In genomic region chr17:80768936-80769335, GRCh38 we compare ENCODE assay signal across 1 cellular context.
TF ChIP-seq lines count a peak whose summit lies in the region.

No MANE protein-coding gene starts in this region.

TF ChIP-seq in IMR-90, 13 proteins besides CTCF, POLR2A, EP300 and RAD21:
- no peak for TF ChIP-seq FOS (IDR thresholded peaks at IDR 0.05; ENCODE audit: low read depth, low read length)
- no peak for TF ChIP-seq CHD1 (IDR thresholded peaks at IDR 0.05; ENCODE audit: low read depth, low read length)
- TF ChIP-seq USF2 (IDR thresholded peaks at IDR 0.05; ENCODE audit: low read depth, low read length), result no peak
- no peak for TF ChIP-seq CEBPB (IDR thresholded peaks at IDR 0.05; ENCODE audit: low read depth, low read length)
- no peak for TF ChIP-seq NFE2L2 (IDR thresholded peaks at IDR 0.05; ENCODE audit: low read depth, low read length)
- no peak for TF ChIP-seq MAFK (IDR thresholded peaks at IDR 0.05; ENCODE audit: low read depth, low read length)
- TF ChIP-seq RFX5 (IDR thresholded peaks at IDR 0.05; ENCODE audit: low read depth, low read length), result no peak
- no peak for TF ChIP-seq RCOR1 (IDR thresholded peaks at IDR 0.05; ENCODE audit: insufficient replicate concordance, low read length)
- no peak for TF ChIP-seq BHLHE40 (IDR thresholded peaks at IDR 0.05; ENCODE audit: low read depth, low read length)
- no peak for TF ChIP-seq SMC3 (IDR thresholded peaks at IDR 0.05; ENCODE audit: low read depth, low read length)
- TF ChIP-seq ELK1 (IDR thresholded peaks at IDR 0.05; ENCODE audit: borderline replicate concordance, low read depth, low read length), result no peak
- no peak for TF ChIP-seq MAZ (IDR thresholded peaks at IDR 0.05; ENCODE audit: borderline replicate concordance, low read depth, low read length)
- no peak for TF ChIP-seq MXI1 (IDR thresholded peaks at IDR 0.05; ENCODE audit: borderline replicate concordance, low read depth, low read length)
